Comparison of ENCODE assay signal across 8 cellular contexts in the genomic region with DNA sequence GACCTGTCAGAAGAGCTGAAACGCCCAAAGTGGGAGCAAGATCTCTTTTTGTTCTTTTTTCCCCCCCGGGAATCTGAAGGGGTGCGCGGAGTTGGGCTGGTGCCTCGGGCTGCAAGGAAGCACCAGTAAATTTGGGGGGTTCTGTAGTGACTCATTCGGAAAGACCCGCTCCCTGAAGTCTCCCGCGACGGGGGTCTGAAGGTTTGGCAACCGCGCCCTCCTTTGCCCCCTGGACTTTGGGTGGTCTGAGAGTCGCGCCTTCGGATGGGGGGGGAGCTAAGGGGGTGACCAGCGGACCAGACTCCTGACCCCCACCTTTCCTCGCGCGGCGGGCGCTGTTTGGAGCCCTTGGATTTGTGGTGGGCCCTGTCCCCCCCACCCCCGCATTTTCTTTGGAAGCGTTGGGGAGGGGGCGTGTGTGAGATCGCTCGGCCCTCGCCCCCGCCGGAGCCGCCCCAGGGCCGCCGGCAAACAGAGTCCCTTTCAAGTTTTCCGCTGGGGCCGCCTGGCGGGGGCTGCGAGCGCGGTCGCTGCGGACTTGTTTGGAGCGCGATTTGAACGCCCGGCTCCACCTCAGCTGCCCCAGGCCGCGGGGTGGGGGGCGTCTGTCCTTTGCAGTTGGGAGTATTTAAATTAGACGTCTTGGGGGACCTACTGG. TPM values are rescaled to one million over a fixed set of nuclear protein-coding genes. Genes with fewer than 3 reads are reported as not detected.
A peak's percentile ranks its signal among the peaks of the same experiment; 100 is the strongest.
DNase-seq lines count a peak whose midpoint lies in the region; ATAC-seq, FAIRE-seq and TF ChIP-seq lines count a peak whose summit lies in the region.

No MANE protein-coding gene starts in this region.

- H3K27me3 Mint-ChIP-seq in CD8-positive, alpha-beta memory T cell = peaks cover 11 to 26% of the 10 kb centered on the region in 2 donors
- H3K27me3 Mint-ChIP-seq in MCF 10A (ENCODE audit: insufficient read depth, unreplicated experiment) = no peaks in the 10 kb centered on the region

- H3K4me3 ChIP-seq in CD8-positive, alpha-beta memory T cell (ENCODE audit: low read length) = peak overlapping the region; percentile 44
- H3K4me3 ChIP-seq in left lung = peak overlapping the region; percentile 76 to 92
- H3K4me3 ChIP-seq in subcutaneous abdominal adipose tissue (ENCODE audit: low read depth in 1 of 5, low read length in 5 of 5) = peak overlapping the region; percentile 77 to 88 (median 80)

- peaks cover 42% of the 10 kb centered on the region for H3K4me1 ChIP-seq in CD8-positive, alpha-beta memory T cell (ENCODE audit: insufficient read depth, low read length)
- peaks cover 30 to 80% of the 10 kb centered on the region in 2 donors for H3K4me1 ChIP-seq in left lung
- H3K4me1 ChIP-seq in subcutaneous abdominal adipose tissue (ENCODE audit: control insufficient read depth in 5 of 5, insufficient read depth in 5 of 5, low read length in 5 of 5) = peaks cover 16 to 78% (median 70%) of the 10 kb centered on the region in 5 donors

- peak overlapping the region; percentile 81 for H3K27ac ChIP-seq in CD8-positive, alpha-beta memory T cell (ENCODE audit: low read depth, low read length)
- peak overlapping the region; percentile 63 for H3K27ac ChIP-seq in KOPT-K1 (ENCODE audit: low read depth, low read length, poor library complexity, severe bottlenecking)
- H3K27ac ChIP-seq in left lung = peak overlapping the region; percentile 37 to 87
- H3K27ac ChIP-seq in subcutaneous abdominal adipose tissue (ENCODE audit: low read depth, low read length) = peak overlapping the region; percentile 95

- no peak for TF ChIP-seq POLR2A in H54 (IDR thresholded peaks at IDR 0.05; ENCODE audit: low read depth, low read length)

- peaks cover 0 to 3% (median 0%) of the 10 kb centered on the region in 3 donors for H3K36me3 Mint-ChIP-seq in CD8-positive, alpha-beta memory T cell
- H3K36me3 Mint-ChIP-seq in MCF 10A (ENCODE audit: insufficient read depth, unreplicated experiment) = peaks cover 2% of the 10 kb centered on the region

- H3K27ac Mint-ChIP-seq in CD8-positive, alpha-beta memory T cell = peak overlapping the region; percentile 55 to 96 (median 89)
- peak overlapping the region; percentile 83 for H3K27ac Mint-ChIP-seq in MCF 10A (ENCODE audit: low read depth, unreplicated experiment)

- intact Hi-C loops in MCF 10A (cut with micrococcal nuclease) (no loop called here), left lung (cut with DNase I) (no loop called here)

- CTCF ChIA-PET in CD8-positive, alpha-beta memory T cell (lab: Charles Lee) = interaction anchor here (0.9 to 5.2 kb wide), 7 partner anchors 13 to 133 kb away, joined by 3 to 58 read pairs (median 3); no protein-coding TSS in a partner anchor
- CTCF ChIA-PET in MCF 10A (lab: Yijun Ruan, JAX) = interaction anchor here (0.6 to 4.1 kb wide), 9 partner anchors 9 to 117 kb away, joined by 3 to 28 read pairs (median 3); no protein-coding TSS in a partner anchor

- BruUV-seq in MCF 10A (replicated peaks; lab: Mats Ljungman, UMichigan) = no TSS peak

- no peaks in the 10 kb centered on the region for H3K9me3 Mint-ChIP-seq in CD8-positive, alpha-beta memory T cell
- no peaks in the 10 kb centered on the region for H3K9me3 Mint-ChIP-seq in MCF 10A (ENCODE audit: unreplicated experiment)

- POLR2A ChIA-PET in CD8-positive, alpha-beta memory T cell (lab: Charles Lee) = interaction anchor here (1.3 to 2.3 kb wide), 2 partner anchors 12 to 14 kb away, joined by 5 to 7 read pairs; no protein-coding TSS in a partner anchor
- POLR2A ChIA-PET in MCF 10A (lab: Yijun Ruan, JAX) = interaction anchor here (0.6 to 5.3 kb wide), 8 partner anchors 8 to 89 kb away, joined by 3 to 97 read pairs (median 4); a partner anchor contains a TSS

- H3K9ac ChIP-seq in subcutaneous abdominal adipose tissue (ENCODE audit: low read length in 5 of 5) = peak overlapping the region; percentile 56 to 87 (median 78)

- H3K4me3 Mint-ChIP-seq in CD8-positive, alpha-beta memory T cell = peak overlapping the region; percentile 88 to 99 (median 94)
- H3K4me3 Mint-ChIP-seq in MCF 10A (ENCODE audit: unreplicated experiment) = peak overlapping the region; percentile 87

- no peak for FAIRE-seq in H54 (lab: Jason Lieb, UNC)

- H3K36me3 ChIP-seq in CD8-positive, alpha-beta memory T cell (ENCODE audit: insufficient read depth, low read length) = no peaks in the 10 kb centered on the region
- no peaks in the 10 kb centered on the region for H3K36me3 ChIP-seq in KOPT-K1 (ENCODE audit: insufficient read depth, low read length)
- no peaks in the 10 kb centered on the region for H3K36me3 ChIP-seq in left lung
- no peaks in the 10 kb centered on the region for H3K36me3 ChIP-seq in subcutaneous abdominal adipose tissue (ENCODE audit: control insufficient read depth in 5 of 5, insufficient read depth in 5 of 5, low read length in 5 of 5)

- no peaks in the 10 kb centered on the region for H3K9me3 ChIP-seq in CD8-positive, alpha-beta memory T cell (ENCODE audit: low read length)
- H3K9me3 ChIP-seq in KOPT-K1 (ENCODE audit: insufficient read depth, low read length, poor library complexity, severe bottlenecking) = no peaks in the 10 kb centered on the region
- H3K9me3 ChIP-seq in left lung = no peaks in the 10 kb centered on the region
- H3K9me3 ChIP-seq in subcutaneous abdominal adipose tissue (ENCODE audit: control insufficient read depth in 5 of 5, low read length in 5 of 5) = no peaks in the 10 kb centered on the region

- H3K27me3 ChIP-seq in CD8-positive, alpha-beta memory T cell (ENCODE audit: insufficient read depth, low read length, poor library complexity, severe bottlenecking) = peaks cover 39% of the 10 kb centered on the region
- H3K27me3 ChIP-seq in left lung (peaks cover 0 to 76% of the 10 kb centered on the region in 2 donors), subcutaneous abdominal adipose tissue (ENCODE audit: control insufficient read depth in 5 of 5, insufficient read depth in 4 of 5, low read length in 5 of 5) (no peaks in the 10 kb centered on the region)

- DNase-seq in CD8-positive, alpha-beta memory T cell = peak in 1 of 5 donors; percentile 22
- DNase-seq in MCF 10A (ENCODE audit: unreplicated experiment) (no peak), left lung (peak; percentile 47 to 78), NCI-H226 (no peak), NCI-H2196 (lab: John Stamatoyannopoulos, UW; ENCODE audit: unreplicated experiment) (no peak), H54 (ENCODE audit: insufficient read length, low spot score) (no peak)

- TF ChIP-seq CTCF in MCF 10A (IDR thresholded peaks at IDR 0.05; ENCODE audit: unreplicated experiment) (no peak), left lung (IDR thresholded peaks at IDR 0.05) (peak in 1 of 2 donors; percentile 23)

- H3K4me1 Mint-ChIP-seq in CD8-positive, alpha-beta memory T cell = peaks cover 41 to 65% (median 51%) of the 10 kb centered on the region in 3 donors
- peaks cover 32% of the 10 kb centered on the region for H3K4me1 Mint-ChIP-seq in MCF 10A (ENCODE audit: insufficient read depth, unreplicated experiment)

- ATAC-seq in left lung = no peak

RNA-seq across cellular contexts. Expression of a gene that starts 2.0 kb away (rescaled TPM):
- 1 to 10 TPM; 2.1 to 3.1 TPM for total RNA-seq in CD8-positive, alpha-beta memory T cell
- 67.0 TPM for polyA plus RNA-seq in CD8-positive, alpha-beta memory T cell
- 7.8 and 10.9 TPM in 2 replicates for total RNA-seq in MCF 10A (2022)
- 10 to 100 TPM; 24.5 to 29.6 TPM for total RNA-seq in left lung

Comparison
In these comparisons a context has a peak if more than half of its experiments do, and no peak if none do; other contexts are left out.
1. DNase-seq: peak in left lung (2 of 2); none in MCF 10A (single experiment), NCI-H226 (single experiment), NCI-H2196 (single experiment) and H54 (single experiment).
2. Peak in every context shown above with its lines, with median percentiles within 50 percentile points of each other: H3K27ac ChIP-seq and H3K4me3 ChIP-seq.